Comparison of ENCODE assay signal across 9 cellular contexts in genomic region chr1:93616221-93616995, GRCh38.
A peak's percentile ranks its signal among the peaks of the same experiment; 100 is the strongest.
DNase-seq lines count a peak whose midpoint lies in the region; ATAC-seq, FAIRE-seq and TF ChIP-seq lines count a peak whose summit lies in the region.
"Had no signal": no experiment of that assay in that cellular context is flagged by ENCODE, and none has a peak within 500 bp of the region (broad histone marks: within the 10 kb centered on the region; RNA-seq: fewer than 3 reads in every experiment).

No MANE protein-coding gene starts in this region.

- H3K27ac Mint-ChIP-seq in mesothelial cell of epicardium, result peak overlapping the region; percentile 11

- CTCF ChIA-PET in A549 (lab: Yijun Ruan, JAX), result interaction anchor here (0.7 to 4.3 kb wide), 6 partner anchors 10 to 797 kb away, joined by 3 to 15 read pairs (median 5); no protein-coding TSS in a partner anchor

- peak overlapping the region; percentile 73 for H3K4me2 ChIP-seq in A549

- peak; percentile 40 to 46 for DNase-seq in A549 (ENCODE audit: low read depth in 1 of 2, low spot score in 1 of 2)
- peak; percentile 58 for DNase-seq in NCI-H146 (lab: John Stamatoyannopoulos, UW)
- peak; percentile 9 for DNase-seq in cerebellar cortex (ENCODE audit: low spot score)
- no peak for DNase-seq in mesothelial cell of epicardium (ENCODE audit: low spot score in 2 of 2, unreplicated experiment in 2 of 2)
- no peak for DNase-seq in posterior cingulate gyrus
- DNase-seq in UCSD-AML1 (lab: John Stamatoyannopoulos, UW; ENCODE audit: unreplicated experiment), result no peak
- DNase-seq: activated T-cell treated with anti-CD3 and anti-CD28 coated beads, Interleukin-2, amount 50 U/mL, for 4 hours had no signal

- no peak overlapping the region for H3K4me3 Mint-ChIP-seq in mesothelial cell of epicardium

- peaks cover 91% of the 10 kb centered on the region for H3K4me1 ChIP-seq in A549

- no peak for TF ChIP-seq CTCF in A549 (IDR thresholded peaks at IDR 0.05)
- TF ChIP-seq CTCF in mesothelial cell of epicardium (IDR thresholded peaks at IDR 0.05; ENCODE audit: unreplicated experiment), result no peak

- POLR2A ChIA-PET in A549 (lab: Yijun Ruan, JAX), result interaction anchor here (1.0 to 1.3 kb wide), 2 partner anchors 9 to 230 kb away, joined by 3 to 5 read pairs; no protein-coding TSS in a partner anchor

- no peak for FAIRE-seq in A549 (lab: Jason Lieb, UNC)

- no peak for TF ChIP-seq POLR2A in A549 (IDR thresholded peaks at IDR 0.05; ENCODE audit: low read length)

- TF ChIP-seq RAD21 in A549 (conservative IDR thresholded peaks at IDR 0.05 in 1 of 2, IDR thresholded peaks at IDR 0.05 in 1 of 2), result no peak

- peak overlapping the region; percentile 99 for H3K27ac ChIP-seq in A549

- no peak for TF ChIP-seq EP300 in A549 (IDR thresholded peaks at IDR 0.05)

- H3K4me3 ChIP-seq in A549, result no peak overlapping the region; the same call in 2 of the 3 replicates

- H3K27me3 Mint-ChIP-seq in mesothelial cell of epicardium (ENCODE audit: low read depth), result no peaks in the 10 kb centered on the region

- intact Hi-C loops in posterior cingulate gyrus (cut with DNase I), result no loop called here

- no peaks in the 10 kb centered on the region for H3K36me3 Mint-ChIP-seq in mesothelial cell of epicardium

- peak; percentile 43 to 60; a peak in 5 of 6 replicates for ATAC-seq in A549
- no peak for ATAC-seq in GM18868 (IDR thresholded peaks at IDR 0.05; ENCODE audit: unreplicated experiment)
- ATAC-seq in GM18858 (IDR thresholded peaks at IDR 0.05; ENCODE audit: unreplicated experiment), result no peak

- no peaks in the 10 kb centered on the region for H3K9me3 Mint-ChIP-seq in mesothelial cell of epicardium
- H3K9me3 Mint-ChIP-seq: activated T-cell treated with anti-CD3 and anti-CD28 coated beads, Interleukin-2, amount 50 U/mL, for 4 hours had no signal

- no peaks in the 10 kb centered on the region for H3K9me3 ChIP-seq in A549

- 29% methylated on average over 8 of the region's 8 CpGs for WGBS in A549 (ENCODE audit: missing lambda C conversion rate)

- H3K4me1 Mint-ChIP-seq in mesothelial cell of epicardium, result peaks cover 53% of the 10 kb centered on the region

TF ChIP-seq in A549, 52 proteins besides CTCF, POLR2A, EP300 and RAD21:
- TF ChIP-seq REST (IDR thresholded peaks at IDR 0.05) (no peak), HOXB5 (CRISPR knock-in tag; IDR thresholded peaks at IDR 0.05) (no peak), CHD4 (IDR thresholded peaks at IDR 0.05; ENCODE audit: borderline replicate concordance) (no peak), FOXS1 (CRISPR knock-in tag; IDR thresholded peaks at IDR 0.05) (no peak), MAZ (IDR thresholded peaks at IDR 0.05; ENCODE audit: borderline replicate concordance, low read depth, low read length) (no peak), HES2 (IDR thresholded peaks at IDR 0.05) (no peak), RNF2 (IDR thresholded peaks at IDR 0.05; ENCODE audit: borderline replicate concordance, low read depth) (no peak), RARB (CRISPR knock-in tag; IDR thresholded peaks at IDR 0.05) (no peak), TP53 (CRISPR knock-in tag; IDR thresholded peaks at IDR 0.05) (no peak), GATA3 (IDR thresholded peaks at IDR 0.05; ENCODE audit: borderline replicate concordance) (no peak), HMGXB4 (CRISPR knock-in tag; IDR thresholded peaks at IDR 0.05; ENCODE audit: borderline replicate concordance) (no peak), HOXA7 (CRISPR knock-in tag; IDR thresholded peaks at IDR 0.05) (no peak), NPAS2 (CRISPR knock-in tag; IDR thresholded peaks at IDR 0.05; ENCODE audit: borderline replicate concordance) (no peak)

Comparison
In these comparisons a context has a peak if more than half of its experiments do, and no peak if none do; other contexts are left out.
1. ATAC-seq: peak in A549 (2 of 2); none in GM18868 (single experiment) and GM18858 (single experiment).
2. DNase-seq: peak in A549 (2 of 2), NCI-H146 (single experiment) and cerebellar cortex (single experiment); none in mesothelial cell of epicardium (0 of 2), posterior cingulate gyrus (0 of 10) and UCSD-AML1 (single experiment).